In genomic region chr14:93183596-93184317, GRCh38 we compare ENCODE assay signal across 1 cellular context.
TF ChIP-seq lines count a peak whose summit lies in the region.

No MANE protein-coding gene starts in this region.

TF ChIP-seq in K562, 482 proteins besides CTCF, POLR2A, EP300 and RAD21:
- TF ChIP-seq ARID1B (IDR thresholded peaks at IDR 0.05): no peak
- TF ChIP-seq NONO (IDR thresholded peaks at IDR 0.05; ENCODE audit: low read depth in 2 of 2, low read length in 1 of 2): no peak
- TF ChIP-seq E2F6 (IDR thresholded peaks at IDR 0.05; ENCODE audit: borderline replicate concordance in 1 of 2, extremely low read depth in 1 of 2, insufficient read depth in 1 of 2, insufficient read length in 1 of 2, low read depth in 1 of 2, low read length in 1 of 2, poor library complexity in 1 of 2, severe bottlenecking in 1 of 2): no peak
- no peak for TF ChIP-seq ESRRB (CRISPR knock-in tag; IDR thresholded peaks at IDR 0.05; ENCODE audit: borderline replicate concordance)
- no peak for TF ChIP-seq ZNF282 (CRISPR knock-in tag; IDR thresholded peaks at IDR 0.05)
- TF ChIP-seq JUND (IDR thresholded peaks at IDR 0.05; ENCODE audit: borderline replicate concordance, low read depth, low read length): no peak
- TF ChIP-seq JUND (tag; IDR thresholded peaks at IDR 0.05; ENCODE audit: borderline replicate concordance, low read depth, low read length): no peak
- no peak for TF ChIP-seq HOXB6 (CRISPR knock-in tag; IDR thresholded peaks at IDR 0.05; ENCODE audit: borderline replicate concordance)
- TF ChIP-seq ID3 (CRISPR knock-in tag; IDR thresholded peaks at IDR 0.05): no peak
- TF ChIP-seq ID3 (tag; IDR thresholded peaks at IDR 0.05): no peak
- TF ChIP-seq ZNF436 (CRISPR knock-in tag; IDR thresholded peaks at IDR 0.05): no peak
- TF ChIP-seq ETS2 (tag; IDR thresholded peaks at IDR 0.05; ENCODE audit: borderline replicate concordance, poor library complexity, severe bottlenecking): no peak
- TF ChIP-seq RUNX1 (IDR thresholded peaks at IDR 0.05; ENCODE audit: low read depth): no peak
- TF ChIP-seq ZNF699 (CRISPR knock-in tag; IDR thresholded peaks at IDR 0.05; ENCODE audit: insufficient replicate concordance): no peak
- no peak for TF ChIP-seq CCAR2 (IDR thresholded peaks at IDR 0.05; ENCODE audit: low read depth, low read length)
- TF ChIP-seq GMEB1 (CRISPR knock-in tag; IDR thresholded peaks at IDR 0.05): no peak
- TF ChIP-seq SIN3A (IDR thresholded peaks at IDR 0.05; ENCODE audit: borderline replicate concordance in 2 of 2, control insufficient read depth in 1 of 2, low read depth in 2 of 2, low read length in 2 of 2): no peak
- no peak for TF ChIP-seq EZH2 (IDR thresholded peaks at IDR 0.05; ENCODE audit: borderline replicate concordance, low read depth, low read length)
- no peak for TF ChIP-seq FOXO4 (CRISPR knock-in tag; IDR thresholded peaks at IDR 0.05)
- TF ChIP-seq TRIM25 (IDR thresholded peaks at IDR 0.05; ENCODE audit: borderline replicate concordance): no peak
- TF ChIP-seq BCL6 (CRISPR knock-in tag; IDR thresholded peaks at IDR 0.05): no peak
- no peak for TF ChIP-seq IFI16 (CRISPR knock-in tag; IDR thresholded peaks at IDR 0.05)
